14 cellular contexts compared by ENCODE assay signal in the genomic region with DNA sequence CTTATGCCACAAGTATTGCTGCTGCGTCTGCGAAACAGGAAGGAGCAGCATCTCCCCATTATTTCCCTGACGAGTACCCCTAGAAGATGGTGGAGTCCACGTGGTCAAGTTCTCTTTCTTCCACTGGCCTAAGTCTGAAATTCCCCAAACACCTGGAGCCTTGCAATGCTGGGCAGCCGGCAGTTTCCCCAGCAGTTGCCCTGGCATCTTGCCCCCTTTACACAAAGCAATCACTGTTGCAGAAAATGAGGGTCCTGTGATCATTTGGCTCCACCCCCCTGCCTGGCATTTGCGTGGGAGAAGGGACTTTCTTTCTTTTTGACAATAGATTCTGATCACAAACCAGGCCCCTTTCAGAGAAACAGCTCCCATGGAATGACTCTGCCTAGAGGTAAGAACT. TPM values are rescaled to one million over a fixed set of nuclear protein-coding genes. Genes with fewer than 3 reads are reported as not detected.
DNase-seq lines count a peak whose midpoint lies in the region; ATAC-seq, FAIRE-seq and TF ChIP-seq lines count a peak whose summit lies in the region.
"Had no signal": no experiment of that assay in that cellular context is flagged by ENCODE, and none has a peak within 500 bp of the region (broad histone marks: within the 10 kb centered on the region; RNA-seq: fewer than 3 reads in every experiment).

No MANE protein-coding gene starts in this region.

- H3K4me3 ChIP-seq in GM06990 (replicated peaks; ENCODE audit: low read depth, low read length), result peak overlapping the region; percentile 57
- H3K4me3 ChIP-seq in gastroesophageal sphincter, result no peak overlapping the region
- H3K4me3 ChIP-seq: lung, testis had no signal

- ATAC-seq in GM21786 (IDR thresholded peaks at IDR 0.05; ENCODE audit: unreplicated experiment) (no peak), GM19397 (IDR thresholded peaks at IDR 0.05; ENCODE audit: unreplicated experiment) (no peak), gastroesophageal sphincter (no peak)
- ATAC-seq: HCT116 had no signal

- DNase-seq in GM06990 (ENCODE audit: extremely low read depth, insufficient read length) (peak; percentile 47), NCI-H69 (lab: John Stamatoyannopoulos, UW) (peak; percentile 38), frontal cortex (ENCODE audit: low spot score in 2 of 2) (peak; percentile 18 to 27), renal cortical epithelial cell (ENCODE audit: low read depth) (peak; percentile 15)
- DNase-seq: activated CD4-positive, alpha-beta T cell treated with anti-CD3 and anti-CD28 coated beads, Interleukin-2, amount 50 U/mL, for 4 hours; effector memory CD4-positive, alpha-beta T cell; IMR-90; NCI-H187; testis had no signal

- WGBS in gastroesophageal sphincter (ENCODE audit: low coverage in 1 of 2), 2 donors, result 79 to 97% methylated on average over 6 of the region's 6 CpGs

- TF ChIP-seq CTCF in GM06990 (IDR thresholded peaks at IDR 0.05; ENCODE audit: insufficient read depth, low read length, poor library complexity, severe bottlenecking), result no peak
- TF ChIP-seq CTCF in gastroesophageal sphincter (IDR thresholded peaks at IDR 0.05), result no peak

- peaks cover 0 to 34% (median 0%) of the 10 kb centered on the region in 3 donors for H3K4me1 ChIP-seq in gastroesophageal sphincter

- no peaks in the 10 kb centered on the region for H3K9me3 ChIP-seq in gastroesophageal sphincter
- H3K9me3 ChIP-seq: testis had no signal

- no peak for TF ChIP-seq EP300 in gastroesophageal sphincter (IDR thresholded peaks at IDR 0.05)

- H3K36me3 ChIP-seq in GM06990 (ENCODE audit: control insufficient read depth, insufficient read depth, low read length) (no peaks in the 10 kb centered on the region), gastroesophageal sphincter (no peaks in the 10 kb centered on the region)

- peak overlapping the region in 2 of 4 donors; percentile 64 to 70 for H3K27ac ChIP-seq in gastroesophageal sphincter

- no peak for TF ChIP-seq POLR2A in gastroesophageal sphincter (IDR thresholded peaks at IDR 0.05)

- FAIRE-seq in frontal cortex (lab: Jason Lieb, UNC), result no peak

- no peaks in the 10 kb centered on the region for H3K27me3 ChIP-seq in GM06990 (replicated peaks; ENCODE audit: control insufficient read depth, insufficient read depth, low read length)
- no peaks in the 10 kb centered on the region for H3K27me3 ChIP-seq in gastroesophageal sphincter
- H3K27me3 ChIP-seq: testis had no signal

RNA-seq across cellular contexts. Expression of a gene that starts 57.0 kb away (rescaled TPM):
- total RNA-seq in frontal cortex (15.1 TPM), renal cortical epithelial cell (0.87 and 80.4 TPM in 2 replicates), gastroesophageal sphincter (100 to 1,000 TPM in 3 of 4 donors, 10 to 100 TPM in 1; 78.0 to 286 (median 179) TPM)
